Comparison of ENCODE assay signal across 1 cellular context in the genomic region with DNA sequence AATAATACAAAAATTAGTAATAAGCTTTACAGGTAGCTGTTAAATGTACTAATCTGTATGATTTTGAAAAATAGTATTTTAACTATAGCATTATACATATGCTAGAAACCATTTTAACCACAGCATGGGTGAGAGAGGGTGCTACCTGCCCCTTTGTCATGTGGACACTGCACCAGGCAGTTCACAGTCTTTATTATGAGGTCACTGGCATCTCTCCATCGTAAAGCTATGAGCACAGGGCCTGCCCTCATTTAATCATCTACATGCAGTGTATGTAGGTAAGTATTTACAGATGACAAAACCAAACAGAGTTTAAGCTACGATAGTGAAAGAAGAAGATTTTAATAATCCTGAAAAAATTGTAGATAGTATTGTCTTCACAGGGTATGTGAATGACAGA.
TF ChIP-seq lines count a peak whose summit lies in the region.

No MANE protein-coding gene starts in this region.

TF ChIP-seq in GM12878, 131 proteins besides CTCF, POLR2A, EP300 and RAD21:
- TF ChIP-seq TCF3 (IDR thresholded peaks at IDR 0.05; ENCODE audit: borderline replicate concordance, insufficient read depth, low read depth, low read length) (no peak), HDAC2 (IDR thresholded peaks at IDR 0.05) (no peak), NFYA (IDR thresholded peaks at IDR 0.05; ENCODE audit: borderline replicate concordance, low read depth, low read length) (no peak), TCF12 (IDR thresholded peaks at IDR 0.05; ENCODE audit: low read depth, low read length) (no peak), SMARCA5 (IDR thresholded peaks at IDR 0.05) (no peak), ZNF274 (IDR thresholded peaks at IDR 0.05; ENCODE audit: insufficient read depth, insufficient read length) (no peak), NRF1 (conservative IDR thresholded peaks at IDR 0.05; ENCODE audit: low read depth, low read length) (no peak), BHLHE40 (IDR thresholded peaks at IDR 0.05; ENCODE audit: borderline replicate concordance in 1 of 2, low read depth in 2 of 2, low read length in 1 of 2) (no peak), RBBP5 (conservative IDR thresholded peaks at IDR 0.05) (no peak), TBL1XR1 (IDR thresholded peaks at IDR 0.05; ENCODE audit: low read depth, low read length) (no peak), GABPA (IDR thresholded peaks at IDR 0.05; ENCODE audit: low read depth) (no peak), RCOR1 (conservative IDR thresholded peaks at IDR 0.05; ENCODE audit: low read depth, low read length) (no peak), RAD51 (IDR thresholded peaks at IDR 0.05) (no peak), ZNF384 (IDR thresholded peaks at IDR 0.05; ENCODE audit: borderline replicate concordance, low read depth, low read length) (no peak), ZSCAN29 (IDR thresholded peaks at IDR 0.05) (no peak)
- TF ChIP-seq, protein P1, sequence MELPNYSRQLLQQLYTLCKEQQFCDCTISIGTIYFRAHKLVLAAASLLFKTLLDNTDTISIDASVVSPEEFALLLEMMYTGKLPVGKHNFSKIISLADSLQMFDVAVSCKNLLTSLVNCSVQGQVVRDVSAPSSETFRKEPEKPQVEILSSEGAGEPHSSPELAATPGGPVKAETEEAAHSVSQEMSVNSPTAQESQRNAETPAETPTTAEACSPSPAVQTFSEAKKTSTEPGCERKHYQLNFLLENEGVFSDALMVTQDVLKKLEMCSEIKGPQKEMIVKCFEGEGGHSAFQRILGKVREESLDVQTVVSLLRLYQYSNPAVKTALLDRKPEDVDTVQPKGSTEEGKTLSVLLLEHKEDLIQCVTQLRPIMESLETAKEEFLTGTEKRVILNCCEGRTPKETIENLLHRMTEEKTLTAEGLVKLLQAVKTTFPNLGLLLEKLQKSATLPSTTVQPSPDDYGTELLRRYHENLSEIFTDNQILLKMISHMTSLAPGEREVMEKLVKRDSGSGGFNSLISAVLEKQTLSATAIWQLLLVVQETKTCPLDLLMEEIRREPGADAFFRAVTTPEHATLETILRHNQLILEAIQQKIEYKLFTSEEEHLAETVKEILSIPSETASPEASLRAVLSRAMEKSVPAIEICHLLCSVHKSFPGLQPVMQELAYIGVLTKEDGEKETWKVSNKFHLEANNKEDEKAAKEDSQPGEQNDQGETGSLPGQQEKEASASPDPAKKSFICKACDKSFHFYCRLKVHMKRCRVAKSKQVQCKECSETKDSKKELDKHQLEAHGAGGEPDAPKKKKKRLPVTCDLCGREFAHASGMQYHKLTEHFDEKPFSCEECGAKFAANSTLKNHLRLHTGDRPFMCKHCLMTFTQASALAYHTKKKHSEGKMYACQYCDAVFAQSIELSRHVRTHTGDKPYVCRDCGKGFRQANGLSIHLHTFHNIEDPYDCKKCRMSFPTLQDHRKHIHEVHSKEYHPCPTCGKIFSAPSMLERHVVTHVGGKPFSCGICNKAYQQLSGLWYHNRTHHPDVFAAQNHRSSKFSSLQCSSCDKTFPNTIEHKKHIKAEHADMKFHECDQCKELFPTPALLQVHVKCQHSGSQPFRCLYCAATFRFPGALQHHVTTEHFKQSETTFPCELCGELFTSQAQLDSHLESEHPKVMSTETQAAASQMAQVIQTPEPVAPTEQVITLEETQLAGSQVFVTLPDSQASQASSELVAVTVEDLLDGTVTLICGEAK (IDR thresholded peaks at IDR 0.05; ENCODE audit: borderline replicate concordance): no peak
- TF ChIP-seq, protein P2, sequence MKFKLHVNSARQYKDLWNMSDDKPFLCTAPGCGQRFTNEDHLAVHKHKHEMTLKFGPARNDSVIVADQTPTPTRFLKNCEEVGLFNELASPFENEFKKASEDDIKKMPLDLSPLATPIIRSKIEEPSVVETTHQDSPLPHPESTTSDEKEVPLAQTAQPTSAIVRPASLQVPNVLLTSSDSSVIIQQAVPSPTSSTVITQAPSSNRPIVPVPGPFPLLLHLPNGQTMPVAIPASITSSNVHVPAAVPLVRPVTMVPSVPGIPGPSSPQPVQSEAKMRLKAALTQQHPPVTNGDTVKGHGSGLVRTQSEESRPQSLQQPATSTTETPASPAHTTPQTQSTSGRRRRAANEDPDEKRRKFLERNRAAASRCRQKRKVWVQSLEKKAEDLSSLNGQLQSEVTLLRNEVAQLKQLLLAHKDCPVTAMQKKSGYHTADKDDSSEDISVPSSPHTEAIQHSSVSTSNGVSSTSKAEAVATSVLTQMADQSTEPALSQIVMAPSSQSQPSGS (IDR thresholded peaks at IDR 0.05; ENCODE audit: low read length): no peak
- TF ChIP-seq, protein P3, sequence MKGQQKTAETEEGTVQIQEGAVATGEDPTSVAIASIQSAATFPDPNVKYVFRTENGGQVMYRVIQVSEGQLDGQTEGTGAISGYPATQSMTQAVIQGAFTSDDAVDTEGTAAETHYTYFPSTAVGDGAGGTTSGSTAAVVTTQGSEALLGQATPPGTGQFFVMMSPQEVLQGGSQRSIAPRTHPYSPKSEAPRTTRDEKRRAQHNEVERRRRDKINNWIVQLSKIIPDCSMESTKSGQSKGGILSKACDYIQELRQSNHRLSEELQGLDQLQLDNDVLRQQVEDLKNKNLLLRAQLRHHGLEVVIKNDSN (IDR thresholded peaks at IDR 0.05; ENCODE audit: borderline replicate concordance, extremely low read length, insufficient read depth, low read depth, low read length): no peak
TF ChIP-seq in GM12878: peak in this region for 0.
